In genomic region chr9:126806336-126806735, GRCh38 we compare ENCODE assay signal across 9 cellular contexts. TPM values are rescaled to one million over a fixed set of nuclear protein-coding genes. Genes with fewer than 3 reads are reported as not detected.
DNase-seq lines count a peak whose midpoint lies in the region; ATAC-seq, FAIRE-seq and TF ChIP-seq lines count a peak whose summit lies in the region.
"Had no signal": no experiment of that assay in that cellular context is flagged by ENCODE, and none has a peak within 500 bp of the region (broad histone marks: within the 10 kb centered on the region; RNA-seq: fewer than 3 reads in every experiment).

No MANE protein-coding gene starts in this region.

- DNase-seq in GM06990 (ENCODE audit: extremely low read depth, insufficient read length): no peak
- no peak for DNase-seq in effector memory CD8-positive, alpha-beta T cell
- no peak for DNase-seq in ovary
- no peak for DNase-seq in NCI-H526 treated with DMSO at 0.1 percent for 48 hours (lab: John Stamatoyannopoulos, UW)
- no peak for DNase-seq in HTR-8/SVneo (ENCODE audit: insufficient read length, low spot score)
- no peak for DNase-seq in SKM-1 (lab: John Stamatoyannopoulos, UW; ENCODE audit: unreplicated experiment)

- no peak overlapping the region for H2AFZ ChIP-seq in OCI-LY1 (ENCODE audit: low read length)

- peaks cover 22 to 34% of the 10 kb centered on the region in 2 donors for H3K4me1 Mint-ChIP-seq in effector memory CD8-positive, alpha-beta T cell (ENCODE audit: low read depth in 2 of 2)

- H3K36me3 ChIP-seq in GM06990 (ENCODE audit: control insufficient read depth, insufficient read depth, low read length) (no peaks in the 10 kb centered on the region; the same call in 1 of the 2 replicates), OCI-LY1 (ENCODE audit: insufficient read depth, low read length) (peaks cover 16% of the 10 kb centered on the region), ovary (no peaks in the 10 kb centered on the region)

- H3K4me1 ChIP-seq in OCI-LY1 (ENCODE audit: insufficient read depth, low read length, severe bottlenecking): peaks cover 22% of the 10 kb centered on the region
- H3K4me1 ChIP-seq in ovary (ENCODE audit: insufficient read depth): peaks cover 5% of the 10 kb centered on the region

- peak overlapping the region; percentile 86 to 96 for H3K4me3 Mint-ChIP-seq in effector memory CD8-positive, alpha-beta T cell

- H3K9me2 ChIP-seq in OCI-LY1 (ENCODE audit: low read depth, low read length): no peaks in the 10 kb centered on the region

- no peak for ATAC-seq in effector memory CD8-positive, alpha-beta T cell (replicated peaks)
- no peak for ATAC-seq in GM19395 (IDR thresholded peaks at IDR 0.05; ENCODE audit: unreplicated experiment)

- H4K20me1 ChIP-seq in OCI-LY1 (ENCODE audit: insufficient read depth, low read length): 0 out of 2 replicates have a peak, but pooled peaks cover 3% of the 10 kb centered on the region

- H3F3A ChIP-seq in OCI-LY1 (ENCODE audit: insufficient read depth, low read length): no peaks in the 10 kb centered on the region

- WGBS in ovary, 3 donors: 24 to 44% (median 39%) methylated on average over 2 of the region's 2 CpGs

- peaks cover 30% of the 10 kb centered on the region for H3K79me2 ChIP-seq in OCI-LY1 (ENCODE audit: insufficient read depth, low read length)

- intact Hi-C loops in ovary (cut with DNase I): no loop called here

- peaks cover 51% of the 10 kb centered on the region for H3K36me3 Mint-ChIP-seq in effector memory CD8-positive, alpha-beta T cell (ENCODE audit: insufficient read depth)

- H3K9me3 ChIP-seq in OCI-LY1 (ENCODE audit: low read length): no peaks in the 10 kb centered on the region
- no peaks in the 10 kb centered on the region for H3K9me3 ChIP-seq in ovary

- no peak for TF ChIP-seq CTCF in GM06990 (IDR thresholded peaks at IDR 0.05; ENCODE audit: insufficient read depth, low read length, poor library complexity, severe bottlenecking)
- no peak for TF ChIP-seq CTCF in OCI-LY1 (IDR thresholded peaks at IDR 0.05; ENCODE audit: low read length)
- no peak for TF ChIP-seq CTCF in ovary (IDR thresholded peaks at IDR 0.05)

- no peak for TF ChIP-seq EP300 in ovary (IDR thresholded peaks at IDR 0.05)

- peak overlapping the region; percentile 75 for H3K9ac ChIP-seq in OCI-LY1 (ENCODE audit: low read length)

- peak overlapping the region; percentile 85 for H3K4me3 ChIP-seq in GM06990 (replicated peaks; ENCODE audit: low read depth, low read length)
- H3K4me3 ChIP-seq in OCI-LY1 (ENCODE audit: low read depth, low read length, poor library complexity, severe bottlenecking): peak overlapping the region; percentile 79
- H3K4me3 ChIP-seq in ovary: peak overlapping the region; percentile 97

- no peaks in the 10 kb centered on the region for H3K27me3 Mint-ChIP-seq in effector memory CD8-positive, alpha-beta T cell

- peak overlapping the region; percentile 93 to 98 for H3K27ac Mint-ChIP-seq in effector memory CD8-positive, alpha-beta T cell

- FAIRE-seq in HTR-8/SVneo (lab: Jason Lieb, UNC): no peak
- FAIRE-seq: endometrium had no signal

- H3K9me3 Mint-ChIP-seq in effector memory CD8-positive, alpha-beta T cell: peaks cover 0 to 1% of the 10 kb centered on the region in 2 donors

- peak overlapping the region; percentile 72 for H3K4me2 ChIP-seq in OCI-LY1 (ENCODE audit: low read length)

- H3K27ac ChIP-seq in OCI-LY1 (ENCODE audit: low read depth, low read length, poor library complexity, severe bottlenecking) (peak overlapping the region; percentile 47), ovary (no peak overlapping the region)

- no peak for TF ChIP-seq POLR2A in ovary (IDR thresholded peaks at IDR 0.05)

- H3K27me3 ChIP-seq in GM06990 (replicated peaks; ENCODE audit: control insufficient read depth, insufficient read depth, low read length): no peaks in the 10 kb centered on the region
- peaks cover 3% of the 10 kb centered on the region; the same call in 1 of the 2 replicates for H3K27me3 ChIP-seq in OCI-LY1 (ENCODE audit: insufficient read depth, low read length)
- H3K27me3 ChIP-seq in ovary: no peaks in the 10 kb centered on the region

RNA-seq across cellular contexts. Expression of gene ZBTB43, which starts 1.5 kb away (rescaled TPM):
- 10 to 100 TPM in 5 of 7 donors, 1 to 10 TPM in 2; 6.1 to 33.3 (median 17.1) TPM for total RNA-seq in ovary
- 1 to 10 TPM; 5.0 to 7.3 TPM for polyA plus RNA-seq in ovary

RNA-seq across cellular contexts. Expression of gene ZBTB34, which starts 54.1 kb away (rescaled TPM):
- 10 to 100 TPM in 1 of 7 donors, 1 to 10 TPM in 6; 5.5 to 10.0 (median 9.0) TPM for total RNA-seq in ovary
- 1 to 10 TPM; 3.4 to 5.3 TPM for polyA plus RNA-seq in ovary
